24 cellular contexts compared by ENCODE assay signal in genomic region chr22:21761994-21762680, GRCh38. TPM values are rescaled to one million over a fixed set of nuclear protein-coding genes. Genes with fewer than 3 reads are reported as not detected.
A peak's percentile ranks its signal among the peaks of the same experiment; 100 is the strongest.
DNase-seq lines count a peak whose midpoint lies in the region; ATAC-seq, FAIRE-seq and TF ChIP-seq lines count a peak whose summit lies in the region.
"Had no signal": no experiment of that assay in that cellular context is flagged by ENCODE, and none has a peak within 500 bp of the region (broad histone marks: within the 10 kb centered on the region; RNA-seq: fewer than 3 reads in every experiment).

No MANE protein-coding gene starts in this region.

- H4K8ac ChIP-seq in IMR-90 (ENCODE audit: low read depth in 2 of 2, low read length in 2 of 2) = peak overlapping the region in 1 of 2 experiments; percentile 36; a peak in 2 of 4 replicates
- no peak overlapping the region for H4K8ac ChIP-seq in neuronal stem cell (ENCODE audit: low read depth, low read length)

- no peak for ATAC-seq in IMR-90 (ENCODE audit: low read depth)
- no peak for ATAC-seq in GM12878
- ATAC-seq in GM19452 (IDR thresholded peaks at IDR 0.05; ENCODE audit: unreplicated experiment) = no peak

- H4K5ac ChIP-seq in IMR-90 (ENCODE audit: low read depth, low read length) = no peak overlapping the region; the same call in 1 of the 2 replicates

- no peak overlapping the region for H2AK9ac ChIP-seq in IMR-90 (replicated peaks; ENCODE audit: low read depth, low read length, poor library complexity)

- H3K4me3 ChIP-seq in IMR-90 (ENCODE audit: insufficient read depth, low read depth, low read length) (no peak overlapping the region), GM12878 (no peak overlapping the region), neuronal stem cell (ENCODE audit: low read length in 2 of 2) (no peak overlapping the region)
- H3K4me3 ChIP-seq: uterus had no signal

- H3K36me3 ChIP-seq in IMR-90 (ENCODE audit: control insufficient read depth, insufficient read depth, low read length) (peaks cover 42% of the 10 kb centered on the region), GM12878 (ENCODE audit: control insufficient read depth in 2 of 2, insufficient read depth in 2 of 2, low read length in 1 of 2) (peaks cover 13 to 20% of the 10 kb centered on the region in 2 experiments), neuronal stem cell (replicated peaks in 1 of 2; ENCODE audit: control insufficient read depth in 2 of 2, insufficient read depth in 2 of 2, low read length in 2 of 2) (peaks cover 52 to 90% of the 10 kb centered on the region in 2 donors)
- H3K36me3 ChIP-seq: uterus had no signal

- H3K9me3 Mint-ChIP-seq in T-helper 1 cell treated with Interleukin-12 subunit alpha and Interleukin-12 subunit beta and Interleukin-4 antibody, amounts not matched to agents 30 μg/mL and 1 μg/mL, for 36 hours = no peaks in the 10 kb centered on the region
- H3K9me3 Mint-ChIP-seq: brain had no signal

- H3K27me3 ChIP-seq in IMR-90 (ENCODE audit: control insufficient read depth, insufficient read depth, low read length) = no peaks in the 10 kb centered on the region
- no peaks in the 10 kb centered on the region for H3K27me3 ChIP-seq in GM12878 (replicated peaks in 1 of 2; ENCODE audit: control insufficient read depth in 2 of 2, insufficient read depth in 2 of 2, low read length in 1 of 2)
- no peaks in the 10 kb centered on the region for H3K27me3 ChIP-seq in neuronal stem cell (ENCODE audit: control insufficient read depth in 3 of 3, insufficient read depth in 3 of 3, low read depth in 1 of 3, low read length in 3 of 3)
- H3K27me3 ChIP-seq: uterus had no signal

- H3K36me3 Mint-ChIP-seq in T-helper 1 cell treated with Interleukin-12 subunit alpha and Interleukin-12 subunit beta and Interleukin-4 antibody, amounts not matched to agents 30 μg/mL and 1 μg/mL, for 36 hours (ENCODE audit: low read depth) = peaks cover 58% of the 10 kb centered on the region

- DNase-seq in T-helper 1 cell (no peak), IMR-90 (no peak), GM12878 (ENCODE audit: low read depth, low spot score) (no peak), neuronal stem cell (ENCODE audit: low spot score) (no peak), NCI-H128 (lab: John Stamatoyannopoulos, UW; ENCODE audit: unreplicated experiment) (no peak), cerebellar nuclear complex (lab: John Stamatoyannopoulos, UW) (no peak)
- DNase-seq: activated CD4-positive, alpha-beta T cell treated with anti-CD3 and anti-CD28 coated beads for 4 hours; activated naive CD4-positive, alpha-beta T cell treated with anti-CD3 and anti-CD28 coated beads, Interleukin-2, amount 50 U/mL, for 16 hours; AML-193; COR-L47; cortex of kidney; DND-41; NCI-H1105 treated with DMSO at 0.1 percent for 48 hours; NCI-H2171; NCI-H748 treated with DMSO at 0.1 percent for 48 hours; Right ventricle myocardium superior; uterus had no signal

- H3K4ac ChIP-seq in IMR-90 (ENCODE audit: low read depth, low read length) = peak overlapping the region; percentile 68; the same call in 1 of the 2 replicates
- no peak overlapping the region for H3K4ac ChIP-seq in neuronal stem cell (ENCODE audit: low read length)

- peak overlapping the region; percentile 35; the same call in 1 of the 3 replicates for H2BK15ac ChIP-seq in IMR-90 (ENCODE audit: low read depth, low read length)
- H2BK15ac ChIP-seq in neuronal stem cell (ENCODE audit: low read length) = no peak overlapping the region

- TF ChIP-seq RAD21 in IMR-90 (IDR thresholded peaks at IDR 0.05; ENCODE audit: low read length) (no peak), GM12878 (IDR thresholded peaks at IDR 0.05; ENCODE audit: insufficient read depth, low read depth, low read length) (no peak)

- peaks cover 39% of the 10 kb centered on the region for H3K9me1 ChIP-seq in IMR-90 (ENCODE audit: insufficient read depth, low read length)

- RAD21 ChIA-PET in GM12878 (lab: Charles Lee; ENCODE audit: unreplicated experiment) = interaction anchor here (0.8 to 2.1 kb wide), 17 partner anchors 8 to 191 kb away, joined by 3 to 18 read pairs (median 4); partner anchors contain the start of genes MAPK1, PPM1F and YPEL1

- peaks cover 69% of the 10 kb centered on the region for H3K4me1 Mint-ChIP-seq in T-helper 1 cell treated with Interleukin-12 subunit alpha and Interleukin-12 subunit beta and Interleukin-4 antibody, amounts not matched to agents 30 μg/mL and 1 μg/mL, for 36 hours (ENCODE audit: low read depth)

- H3K27me3 Mint-ChIP-seq in T-helper 1 cell treated with Interleukin-12 subunit alpha and Interleukin-12 subunit beta and Interleukin-4 antibody, amounts not matched to agents 30 μg/mL and 1 μg/mL, for 36 hours (ENCODE audit: low read depth) = no peaks in the 10 kb centered on the region
- H3K27me3 Mint-ChIP-seq: brain had no signal

- no TSS peak for BruUV-seq in IMR-90 (replicated peaks; lab: Mats Ljungman, UMichigan)
- no TSS peak for BruUV-seq in GM12878 (replicated peaks; lab: Mats Ljungman, UMichigan)

- H4K91ac ChIP-seq in IMR-90 (ENCODE audit: insufficient read depth, low read depth, low read length) (peak overlapping the region; percentile 29), neuronal stem cell (ENCODE audit: low read depth, low read length, poor library complexity) (no peak overlapping the region)

- no peaks in the 10 kb centered on the region for H3K79me2 ChIP-seq in GM12878 (ENCODE audit: control insufficient read depth, insufficient read depth, low read length)

- no peak for TF ChIP-seq POLR2A in IMR-90 (IDR thresholded peaks at IDR 0.05; ENCODE audit: low read depth, low read length)
- TF ChIP-seq POLR2A in GM12878 (IDR thresholded peaks at IDR 0.05; ENCODE audit: low read depth, low read length) = no peak

- H4K20me1 ChIP-seq in IMR-90 (ENCODE audit: insufficient read depth, low read length) (peaks cover 19% of the 10 kb centered on the region; the same call in 1 of the 2 replicates), GM12878 (ENCODE audit: control insufficient read depth, insufficient read depth) (no peaks in the 10 kb centered on the region)

- TF ChIP-seq CTCF in IMR-90 (conservative IDR thresholded peaks at IDR 0.05; ENCODE audit: low read depth, low read length) = no peak
- no peak for TF ChIP-seq CTCF in GM12878 (IDR thresholded peaks at IDR 0.05 in 2 of 3, conservative IDR thresholded peaks at IDR 0.05 in 1 of 3; ENCODE audit: control insufficient read depth in 2 of 3, extremely low read depth in 1 of 3, insufficient read depth in 1 of 3, low read depth in 3 of 3, low read length in 3 of 3)

- H3K27ac ChIP-seq in IMR-90 (ENCODE audit: insufficient read depth, low read length) (peak overlapping the region; percentile 79), GM12878 (ENCODE audit: control insufficient read depth, insufficient read depth) (peak overlapping the region; percentile 24), neuronal stem cell (replicated peaks; ENCODE audit: low read length) (no peak overlapping the region)
- H3K27ac ChIP-seq: 22Rv1, uterus had no signal

- FAIRE-seq in GM12878 (lab: Jason Lieb, UNC) = no peak
- FAIRE-seq: endothelial cell of umbilical vein, H54, HTR-8/SVneo had no signal

- WGBS in IMR-90 (ENCODE audit: extremely low coverage in 2 of 2, insufficient read length in 1 of 2), 2 experiments = 100% methylated on average over 5 of the region's 15 CpGs; no CpG with 5 or more reads in 1 of the 2 experiments
- WGBS in GM12878 (ENCODE audit: insufficient coverage, insufficient replicate concordance, low lambda C conversion rate, missing lambda C conversion rate) = 84% methylated on average over 15 of the region's 15 CpGs
- no CpG with 5 or more reads among the region's 15 CpGs for WGBS in neuronal stem cell (ENCODE audit: extremely low coverage in 2 of 2, insufficient read length in 2 of 2, insufficient replicate concordance in 1 of 2), 2 donors

- H3K27ac Mint-ChIP-seq in T-helper 1 cell treated with Interleukin-12 subunit alpha and Interleukin-12 subunit beta and Interleukin-4 antibody, amounts not matched to agents 30 μg/mL and 1 μg/mL, for 36 hours = peak overlapping the region; percentile 27

- CTCF ChIA-PET in IMR-90 (lab: Yijun Ruan, JAX) (interaction anchor here (0.6 to 1.3 kb wide), 3 partner anchors 9 to 40 kb away, joined by 3 to 6 read pairs (median 4); no protein-coding TSS in a partner anchor), GM12878 (lab: Yijun Ruan, JAX) (interaction anchor here (0.9 to 2.5 kb wide), 16 partner anchors 9 to 210 kb away, joined by 3 to 12 read pairs (median 3); partner anchors contain the start of genes MAPK1 and YPEL1)

- H2BK120ac ChIP-seq in IMR-90 (ENCODE audit: low read depth, low read length) (peak overlapping the region; percentile 65), neuronal stem cell (ENCODE audit: low read depth, low read length) (no peak overlapping the region)

- no peaks in the 10 kb centered on the region for H3K9me3 ChIP-seq in IMR-90 (ENCODE audit: control insufficient read depth, insufficient read depth, low read length)
- H3K9me3 ChIP-seq in GM12878 (replicated peaks; ENCODE audit: control insufficient read depth, insufficient read depth, low read length) = no peaks in the 10 kb centered on the region
- no peaks in the 10 kb centered on the region for H3K9me3 ChIP-seq in neuronal stem cell (replicated peaks in 1 of 2; ENCODE audit: control insufficient read depth in 2 of 2, insufficient read depth in 1 of 2, low read depth in 1 of 2, low read length in 2 of 2)
- H3K9me3 ChIP-seq: uterus had no signal

- SMC1A ChIA-PET in GM12878 (lab: Charles Lee; ENCODE audit: uncharacterized antibody, unreplicated experiment) = interaction anchor here (0.6 to 3.7 kb wide), 33 partner anchors 7 to 269 kb away, joined by 3 to 26 read pairs (median 4); partner anchors contain the start of genes MAPK1, PPM1F and YPEL1

- H3K4me1 ChIP-seq in IMR-90 (ENCODE audit: control insufficient read depth, insufficient read depth, low read length) (peaks cover 23% of the 10 kb centered on the region), GM12878 (ENCODE audit: control insufficient read depth, insufficient read depth, low read length) (peaks cover 51% of the 10 kb centered on the region), neuronal stem cell (ENCODE audit: control insufficient read depth in 2 of 2, insufficient read depth in 1 of 2, low read depth in 1 of 2, low read length in 2 of 2) (no peaks in the 10 kb centered on the region)
- H3K4me1 ChIP-seq: uterus had no signal

- TF ChIP-seq EP300 in GM12878 (IDR thresholded peaks at IDR 0.05; ENCODE audit: borderline replicate concordance in 1 of 2, control insufficient read depth in 1 of 2, low read depth in 2 of 2, low read length in 2 of 2) = no peak

- H3K4me2 ChIP-seq in IMR-90 (ENCODE audit: low read depth, low read length) (no peak overlapping the region), GM12878 (ENCODE audit: control insufficient read depth, insufficient read depth) (no peak overlapping the region), neuronal stem cell (ENCODE audit: insufficient read depth, low read length, poor library complexity, severe bottlenecking) (no peak overlapping the region)

- H2AK5ac ChIP-seq in IMR-90 (ENCODE audit: low read depth, low read length) = peak overlapping the region; percentile 87
- no peak overlapping the region for H2AK5ac ChIP-seq in neuronal stem cell (ENCODE audit: low read depth, low read length)

- intact Hi-C loops in IMR-90 (cut with micrococcal nuclease) = loop anchor here (5.0 kb wide), 1 partner anchor 105 kb away; the partner anchor contains the start of gene MAPK1
- intact Hi-C loops in GM12878 (cut with micrococcal nuclease; ENCODE audit: unreplicated experiment) = loop anchor here (5.0 kb wide), 1 partner anchor 100 kb away; no protein-coding TSS in a partner anchor

- H2BK20ac ChIP-seq in IMR-90 (ENCODE audit: low read depth, low read length) = peak overlapping the region; percentile 48; the same call in 1 of the 2 replicates

- in situ Hi-C loops in IMR-90 (cut with MboI; ENCODE audit: low sequenced_read_pairs) = no loop called here
- in situ Hi-C loops in GM12878 (cut with MboI) = no loop called here

- peak overlapping the region; percentile 93 for H3K14ac ChIP-seq in IMR-90 (replicated peaks; ENCODE audit: low read depth, low read length)
- no peak overlapping the region for H3K14ac ChIP-seq in neuronal stem cell (ENCODE audit: low read length)

- H3K18ac ChIP-seq in IMR-90 (ENCODE audit: low read depth, low read length) (peak overlapping the region; percentile 26; the same call in 1 of the 2 replicates), neuronal stem cell (ENCODE audit: low read length) (no peak overlapping the region)

- dilution Hi-C loops in IMR-90 (cut with HindIII; ENCODE audit: low sequenced_read_pairs, unreplicated experiment) = no loop called here

- POLR2A ChIA-PET in IMR-90 (lab: Charles Lee; ENCODE audit: unreplicated experiment) = no interaction called here
- POLR2A ChIA-PET in GM12878 (lab: Charles Lee) = interaction anchor here (0.9 to 1.3 kb wide), 7 partner anchors 11 to 176 kb away, joined by 3 to 4 read pairs (median 3); no protein-coding TSS in a partner anchor

- H3K9ac ChIP-seq in IMR-90 (ENCODE audit: low read depth, low read length) = no peak overlapping the region; the same call in 1 of the 2 replicates
- H3K9ac ChIP-seq in GM12878 (ENCODE audit: control insufficient read depth, insufficient read depth, low read length) = no peak overlapping the region
- no peak overlapping the region for H3K9ac ChIP-seq in neuronal stem cell (ENCODE audit: low read depth, low read length, poor library complexity)

- H3K4me3 Mint-ChIP-seq in T-helper 1 cell treated with Interleukin-12 subunit alpha and Interleukin-12 subunit beta and Interleukin-4 antibody, amounts not matched to agents 30 μg/mL and 1 μg/mL, for 36 hours = peak overlapping the region; percentile 12
- H3K4me3 Mint-ChIP-seq: brain had no signal

- H2BK5ac ChIP-seq in IMR-90 (ENCODE audit: low read depth, low read length, poor library complexity, severe bottlenecking) (peak overlapping the region; percentile 99), neuronal stem cell (ENCODE audit: low read length) (no peak overlapping the region)

- H2AFZ ChIP-seq in IMR-90 (replicated peaks; ENCODE audit: low read length, poor library complexity) = no peak overlapping the region
- H2AFZ ChIP-seq in GM12878 (ENCODE audit: control insufficient read depth, low read depth, low read length) = no peak overlapping the region
- no peak overlapping the region for H2AFZ ChIP-seq in neuronal stem cell (ENCODE audit: low read length)

- no peak overlapping the region for H3K56ac ChIP-seq in IMR-90 (ENCODE audit: extremely low read depth, insufficient read depth, low read length)

- H3K79me1 ChIP-seq in IMR-90 (ENCODE audit: low read depth in 1 of 2, low read length in 2 of 2) = peaks cover 17 to 52% of the 10 kb centered on the region in 2 experiments
- no peaks in the 10 kb centered on the region for H3K79me1 ChIP-seq in neuronal stem cell (ENCODE audit: low read depth, low read length)

- no peak overlapping the region for H2BK12ac ChIP-seq in neuronal stem cell (ENCODE audit: low read length)

- H3K23ac ChIP-seq in IMR-90 (ENCODE audit: low read depth, low read length) = peak overlapping the region; percentile 81
- H3K23ac ChIP-seq in neuronal stem cell (ENCODE audit: low read depth, low read length, poor library complexity) = peak overlapping the region; percentile 70

RNA-seq across cellular contexts. Expression of gene YPEL1, which starts 26.5 kb away (rescaled TPM):
- total RNA-seq in IMR-90 (2012; rRNA removed) (0.72 and 1.1 TPM in 2 replicates), GM12878 (2014; rRNA removed) (0.98 and 5.0 TPM in 2 replicates), GM12878 (2014; rRNA removed; fragmentation: Illumina TruSeq; extraction: Trizol) (0.67 and 0.83 TPM in 2 replicates), GM12878 (2021) (1.4 and 1.9 TPM in 2 replicates)
- polyA plus RNA-seq in IMR-90 (2012; rRNA removed) (1.2 and 1.3 TPM in 2 replicates), GM12878 (2011; rRNA removed) (2.5 and 2.7 TPM in 2 replicates), GM12878 (2014; fragmentation: Illumina TruSeq; extraction: Trizol) (0.69 and 0.82 TPM in 2 replicates), GM12878 (2014; fragmentation: Nextera tagmentation; extraction: Ambion mirVana) (under 1 TPM; 0.13 to 0.21 TPM), GM12878 (2014; rRNA removed) (1.2 and 1.4 TPM in 2 replicates), GM12878 (2016; fragmentation: Nextera tagmentation; extraction: Ambion mirVana) (1 to 10 TPM; 1.7 to 2.4 TPM)
- polyA plus RNA-seq in IMR-90 (2012; cell fraction: cytosol; rRNA removed) = 1.5 and 2.4 TPM in 2 replicates
- polyA plus RNA-seq in IMR-90 (2012; cell fraction: nucleus; rRNA removed; ENCODE audit: low replicate concordance) = 1.5 and 3.2 TPM in 2 replicates
- total RNA-seq in GM12878 (2013; cell fraction: nucleolus; rRNA removed) = 3.8 and 4.0 TPM in 2 replicates
- 1.2 TPM for polyA plus RNA-seq in GM12878 (2011; ENCODE audit: low read depth)
- polyA plus RNA-seq in GM12878 (2011; cell fraction: cytosol; rRNA removed) = 1.4 and 1.5 TPM in 2 replicates
- 1.3 and 1.7 TPM in 2 replicates for polyA plus RNA-seq in GM12878 (2011; cell fraction: nucleus; rRNA removed)
- 1.9 and 2.0 TPM in 2 replicates for polyA plus RNA-seq in GM12878 (2012)
- 2.0 and 2.1 TPM in 2 replicates for polyA minus RNA-seq in GM12878 (2011; rRNA and poly(A)+ RNA removed)
- polyA minus RNA-seq in GM12878 (2011; cell fraction: cytosol; rRNA and poly(A)+ RNA removed) = 0.52 and 0.94 TPM in 2 replicates
- polyA minus RNA-seq in GM12878 (2011; cell fraction: nucleus; rRNA and poly(A)+ RNA removed) = 0.67 and 1.1 TPM in 2 replicates
- 27.0 TPM for polyA plus RNA-seq in neuronal stem cell (2013, experiment 1 of 2)
- 27.1 TPM for polyA plus RNA-seq in neuronal stem cell (2013, experiment 2 of 2)
